ENCODE assay signal across 8 cellular contexts in the genomic region with DNA sequence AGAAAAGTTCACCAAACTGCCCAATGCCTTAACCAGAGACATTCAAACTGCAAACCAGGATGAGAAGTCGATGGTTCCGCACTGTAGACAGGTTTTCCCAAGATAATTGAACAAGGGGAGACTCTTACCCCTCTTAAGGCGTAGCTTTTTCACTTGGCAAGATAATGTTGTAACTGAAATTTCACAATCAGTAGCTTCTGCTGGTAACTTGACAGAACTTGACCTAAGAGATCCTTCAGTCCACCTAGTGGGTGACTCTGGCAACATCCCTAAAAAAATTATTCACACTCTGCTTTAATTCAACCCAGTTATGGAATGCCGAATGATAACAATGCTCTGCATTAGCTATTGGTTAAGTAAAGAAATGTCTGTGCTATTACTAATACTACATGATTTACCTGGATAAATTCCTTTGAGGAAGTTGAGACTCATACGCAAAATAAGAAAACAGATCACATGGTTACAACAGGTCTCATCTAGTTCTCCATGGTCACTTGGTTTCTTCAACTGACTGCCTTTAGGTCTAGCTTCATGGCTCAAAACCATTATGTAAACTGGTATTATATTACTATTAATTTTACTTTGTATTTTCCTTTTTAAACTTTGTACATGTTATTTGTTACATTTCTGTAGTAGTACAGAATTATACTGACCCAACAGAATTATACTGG. TPM values are rescaled to one million over a fixed set of nuclear protein-coding genes. Genes with fewer than 3 reads are reported as not detected.
DNase-seq lines count a peak whose midpoint lies in the region; ATAC-seq and TF ChIP-seq lines count a peak whose summit lies in the region.

No MANE protein-coding gene starts in this region.

- H3K79me2 ChIP-seq in Karpas-422 (ENCODE audit: low read length) = no peaks in the 10 kb centered on the region

- no peak overlapping the region for H3K9ac ChIP-seq in Karpas-422 (ENCODE audit: low read length)

- DNase-seq in GDM1 (lab: John Stamatoyannopoulos, UW) = peak; percentile 9
- peak; percentile 63 for DNase-seq in Karpas-422
- DNase-seq in astrocyte of the spinal cord (ENCODE audit: low read depth, low spot score) = peak; percentile 30
- no peak for DNase-seq in left colon
- DNase-seq in stimulated activated CD4-positive, alpha-beta T cell treated with anti-CD3 and anti-CD28 coated beads, Interleukin-2, amount 100 ng/mL, for 24 hours = no peak
- DNase-seq in HuH-7 (ENCODE audit: low spot score) = no peak

- no peaks in the 10 kb centered on the region for H3K27me3 ChIP-seq in Karpas-422 (ENCODE audit: low read length)

- no peak overlapping the region for H2AFZ ChIP-seq in Karpas-422 (ENCODE audit: low read length)

- H4K20me1 ChIP-seq in Karpas-422 (ENCODE audit: insufficient read depth, low read depth, low read length) = no peaks in the 10 kb centered on the region

- no peak overlapping the region for H3K4me2 ChIP-seq in Karpas-422 (ENCODE audit: low read depth, low read length, poor library complexity, severe bottlenecking)

- H3K4me3 ChIP-seq in Karpas-422 (ENCODE audit: low read length) (no peak overlapping the region), astrocyte of the spinal cord (ENCODE audit: low read depth, low read length) (no peak overlapping the region)

- H3K4me1 ChIP-seq in Karpas-422 (ENCODE audit: low read length) = no peaks in the 10 kb centered on the region; the same call in 1 of the 2 replicates

- TF ChIP-seq CTCF in astrocyte of the spinal cord (IDR thresholded peaks at IDR 0.05; ENCODE audit: low read depth, low read length) = peak; percentile 41

- H3K9me3 ChIP-seq in Karpas-422 (ENCODE audit: low read length) = no peaks in the 10 kb centered on the region

- intact Hi-C loops in left colon (cut with DNase I, micrococcal nuclease) = no loop called here

- ATAC-seq in left colon (peak; percentile 44), HG03442 (IDR thresholded peaks at IDR 0.05; ENCODE audit: unreplicated experiment) (no peak), HG03108 (IDR thresholded peaks at IDR 0.05; ENCODE audit: unreplicated experiment) (no peak)

- no peak overlapping the region for H3K27ac ChIP-seq in Karpas-422 (ENCODE audit: low read length)

- no peaks in the 10 kb centered on the region for H3K36me3 ChIP-seq in Karpas-422 (ENCODE audit: insufficient read depth, low read length)

- in situ Hi-C loops in astrocyte of the spinal cord (cut with HindIII; ENCODE audit: low sequenced_read_pairs) = no loop called here

- no peaks in the 10 kb centered on the region for H3K9me2 ChIP-seq in Karpas-422 (replicated peaks; ENCODE audit: insufficient read depth, low read length)

RNA-seq across cellular contexts. Expression of gene ELF2, which starts 9.1 kb away (rescaled TPM):
- 17.4 and 33.1 TPM in 2 replicates for total RNA-seq in Karpas-422 (2014; rRNA removed; shearing (Covaris generic); ENCODE audit: low replicate concordance)
- total RNA-seq in left colon = 10 to 100 TPM; 32.6 TPM

Comparison
In these comparisons a context has a peak if more than half of its experiments do, and no peak if none do; other contexts are left out.
1. DNase-seq: peak in GDM1 (single experiment), Karpas-422 (single experiment) and astrocyte of the spinal cord (single experiment); none in left colon (0 of 2), stimulated activated CD4-positive, alpha-beta T cell treated with anti-CD3 and anti-CD28 coated beads, Interleukin-2, amount 100 ng/mL, for 24 hours (0 of 2) and HuH-7 (single experiment).